Comparison of ENCODE assay signal across 8 cellular contexts in genomic region chr22:30195245-30196140, GRCh38. TPM values are rescaled to one million over a fixed set of nuclear protein-coding genes. Genes with fewer than 3 reads are reported as not detected.
A peak's percentile ranks its signal among the peaks of the same experiment; 100 is the strongest.
DNase-seq lines count a peak whose midpoint lies in the region; ATAC-seq and TF ChIP-seq lines count a peak whose summit lies in the region.

No MANE protein-coding gene starts in this region.

- H3K36me3 Mint-ChIP-seq in Caco-2 (ENCODE audit: insufficient read depth, unreplicated experiment) = no peaks in the 10 kb centered on the region
- H3K36me3 Mint-ChIP-seq in effector memory CD8-positive, alpha-beta T cell (ENCODE audit: insufficient read depth) = no peaks in the 10 kb centered on the region

- CTCF ChIA-PET in Caco-2 (lab: Charles Lee) (interaction anchor here (1.0 kb wide), 1 partner anchor 68 kb away, joined by 4 read pairs; no protein-coding TSS in a partner anchor), PC-9 (lab: Charles Lee) (interaction anchor here (0.6 to 0.7 kb wide), 4 partner anchors 11 to 613 kb away, joined by 3 to 9 read pairs (median 4); no protein-coding TSS in a partner anchor)

- ATAC-seq in effector memory CD8-positive, alpha-beta T cell (replicated peaks) = no peak
- ATAC-seq in HG03135 (IDR thresholded peaks at IDR 0.05; ENCODE audit: unreplicated experiment) (no peak), HG03280 (IDR thresholded peaks at IDR 0.05; ENCODE audit: unreplicated experiment) (no peak)

- H3F3A ChIP-seq in PC-9 (ENCODE audit: insufficient read depth, low read depth) = peaks cover 63% of the 10 kb centered on the region

- peaks cover 21% of the 10 kb centered on the region for H3K4me1 Mint-ChIP-seq in Caco-2 (ENCODE audit: low read depth, unreplicated experiment)
- peaks cover 12 to 19% of the 10 kb centered on the region in 2 donors for H3K4me1 Mint-ChIP-seq in effector memory CD8-positive, alpha-beta T cell (ENCODE audit: low read depth in 2 of 2)

- BruUV-seq in Caco-2 (replicated peaks; lab: Mats Ljungman, UMichigan) (TSS peak; percentile 99), PC-9 (replicated peaks; lab: Mats Ljungman, UMichigan) (TSS peak; percentile 99)

- H3K79me2 ChIP-seq in PC-9 (ENCODE audit: low read depth) (no peaks in the 10 kb centered on the region), osteoblast (ENCODE audit: insufficient read depth, low read length) (no peaks in the 10 kb centered on the region)

- H4K20me1 ChIP-seq in PC-9 (ENCODE audit: insufficient read depth) = no peaks in the 10 kb centered on the region
- no peaks in the 10 kb centered on the region for H4K20me1 ChIP-seq in osteoblast (ENCODE audit: insufficient read depth, low read length)

- TF ChIP-seq CTCF in Caco-2 (IDR thresholded peaks at IDR 0.05; ENCODE audit: insufficient read depth in 1 of 2, low read depth in 1 of 2, low read length in 1 of 2, severe bottlenecking in 1 of 2, unreplicated experiment in 1 of 2) (no peak), PC-9 (conservative IDR thresholded peaks at IDR 0.05) (no peak), osteoblast (IDR thresholded peaks at IDR 0.05; ENCODE audit: extremely low read depth, low read depth, low read length) (no peak)

- no peaks in the 10 kb centered on the region for H3K9me2 ChIP-seq in PC-9 (ENCODE audit: insufficient read depth)

- POLR2A ChIA-PET in Caco-2 (lab: Charles Lee) (interaction anchor here (0.7 to 1.9 kb wide), 5 partner anchors 9 to 228 kb away, joined by 3 to 15 read pairs (median 5); partner anchors contain the start of gene LIF), PC-9 (lab: Charles Lee; ENCODE audit: unreplicated experiment) (interaction anchor here (0.5 to 1.0 kb wide), 7 partner anchors 13 to 1467 kb away, joined by 3 to 14 read pairs (median 6); partner anchors contain the start of gene PISD)

- peak overlapping the region; percentile 99 for H3K27ac ChIP-seq in PC-9
- peak overlapping the region; percentile 100 for H3K27ac ChIP-seq in osteoblast (ENCODE audit: low read depth, low read length)

- H3K4me1 ChIP-seq in Caco-2 (peaks cover 25% of the 10 kb centered on the region), PC-9 (replicated peaks; ENCODE audit: insufficient read depth) (peaks cover 71% of the 10 kb centered on the region), osteoblast (ENCODE audit: insufficient read depth, low read length) (peaks cover 44% of the 10 kb centered on the region)

- H3K4me3 ChIP-seq in Caco-2 (ENCODE audit: low read depth, low read length) = peak overlapping the region; percentile 16; the same call in 1 of the 2 replicates
- peak overlapping the region; percentile 35; the same call in 1 of the 2 replicates for H3K4me3 ChIP-seq in PC-9
- peak overlapping the region; percentile 29 for H3K4me3 ChIP-seq in osteoblast (ENCODE audit: insufficient read depth, low read length)

- peak overlapping the region; percentile 77 for H3K4me2 ChIP-seq in PC-9
- H3K4me2 ChIP-seq in osteoblast (ENCODE audit: insufficient read depth, low read length) = peak overlapping the region; percentile 54

- H3K27me3 ChIP-seq in Caco-2 (replicated peaks; ENCODE audit: control insufficient read depth, insufficient read depth, low read length) = no peaks in the 10 kb centered on the region
- no peaks in the 10 kb centered on the region for H3K27me3 ChIP-seq in PC-9 (ENCODE audit: insufficient read depth, low read depth)
- H3K27me3 ChIP-seq in osteoblast (ENCODE audit: insufficient read depth, low read length) = no peaks in the 10 kb centered on the region

- H3K27ac Mint-ChIP-seq in Caco-2 (ENCODE audit: unreplicated experiment) = peak overlapping the region; percentile 93
- H3K27ac Mint-ChIP-seq in effector memory CD8-positive, alpha-beta T cell = peak overlapping the region in 1 of 2 donors; percentile 36

- no peaks in the 10 kb centered on the region for H3K9me3 Mint-ChIP-seq in Caco-2 (ENCODE audit: unreplicated experiment)
- no peaks in the 10 kb centered on the region for H3K9me3 Mint-ChIP-seq in effector memory CD8-positive, alpha-beta T cell

- H3K27me3 Mint-ChIP-seq in Caco-2 (ENCODE audit: insufficient read depth, unreplicated experiment) = no peaks in the 10 kb centered on the region
- H3K27me3 Mint-ChIP-seq in effector memory CD8-positive, alpha-beta T cell = peaks cover 0 to under 1% of the 10 kb centered on the region in 2 donors

- H3K4me3 Mint-ChIP-seq in Caco-2 (ENCODE audit: unreplicated experiment) = peak overlapping the region; percentile 67
- H3K4me3 Mint-ChIP-seq in effector memory CD8-positive, alpha-beta T cell = peak overlapping the region; percentile 23 to 38

- DNase-seq in Caco-2 (no peak), PC-9 (no peak), osteoblast (ENCODE audit: insufficient read length, low spot score, missing footprints) (peak; percentile 70), NCI-H1048 (lab: John Stamatoyannopoulos, UW) (no peak), putamen (ENCODE audit: low spot score) (no peak)
- no peak for DNase-seq in effector memory CD8-positive, alpha-beta T cell

- no peaks in the 10 kb centered on the region for H3K9me3 ChIP-seq in Caco-2
- H3K9me3 ChIP-seq in PC-9 (ENCODE audit: insufficient read depth, low read depth) = no peaks in the 10 kb centered on the region
- H3K9me3 ChIP-seq in osteoblast (ENCODE audit: low read depth, low read length) = no peaks in the 10 kb centered on the region

- intact Hi-C loops in Caco-2 (cut with micrococcal nuclease; ENCODE audit: unreplicated experiment) (loop anchor here (1.0 kb wide), 2 partner anchors 12 to 17 kb away; no protein-coding TSS in a partner anchor), PC-9 (cut with micrococcal nuclease; ENCODE audit: unreplicated experiment) (loop anchor here (1.0 to 2.0 kb wide), 4 partner anchors 12 to 87 kb away; no protein-coding TSS in a partner anchor)

- H2AFZ ChIP-seq in PC-9 (no peak overlapping the region), osteoblast (ENCODE audit: low read length) (no peak overlapping the region)

- H3K36me3 ChIP-seq in Caco-2 (ENCODE audit: control insufficient read depth, insufficient read depth, low read length) (no peaks in the 10 kb centered on the region), PC-9 (ENCODE audit: low read depth) (no peaks in the 10 kb centered on the region), osteoblast (ENCODE audit: insufficient read depth, low read length) (no peaks in the 10 kb centered on the region)

RNA-seq across cellular contexts. Expression of gene LIF, which starts 51.1 kb away (rescaled TPM):
- total RNA-seq in Caco-2 (2022) (8.0 and 9.7 TPM in 2 replicates), PC-9 (2021) (17.2 and 17.4 TPM in 2 replicates), osteoblast (3.2 and 3.3 TPM in 2 replicates)
